ENCODE assay signal across 19 cellular contexts in genomic region chr7:107119376-107120100, GRCh38.
"Had no signal": no experiment of that assay in that cellular context is flagged by ENCODE, and none has a peak within 500 bp of the region (broad histone marks: within the 10 kb centered on the region; RNA-seq: fewer than 3 reads in every experiment).

No MANE protein-coding gene starts in this region.

- H3K4me1 ChIP-seq: prostate gland, upper lobe of right lung had no signal

- H3K27me3 ChIP-seq: testis, upper lobe of right lung had no signal

- H3K9me3 ChIP-seq: mucosa of descending colon, prostate gland, testis, upper lobe of right lung had no signal

- DNase-seq: activated CD8-positive, alpha-beta memory T cell treated with anti-CD3 and anti-CD28 coated beads, Interleukin-2, amount 50 U/mL, for 48 hours; activated CD8-positive, alpha-beta T cell treated with anti-CD3 and anti-CD28 coated beads, Interleukin-2, amount 10 ng/mL, durations not matched to agents 7 days and 5 days; activated naive CD4-positive, alpha-beta T cell; aorta; central memory CD4-positive, alpha-beta T cell; effector CD8-positive, alpha-beta T cell; hippocampal formation; left cardiac atrium; mammary epithelial cell; mucosa of descending colon; naive thymus-derived CD8-positive, alpha-beta T cell; occipital lobe; stimulated activated CD4-positive, alpha-beta T cell treated with anti-CD3 and anti-CD28 coated beads, Interleukin-15, amount 100 ng/mL, for 24 hours; stimulated activated CD4-positive, alpha-beta T cell treated with anti-CD3 and anti-CD28 coated beads, Interleukin-4, amount 100 ng/mL, for 24 hours; testis; upper lobe of right lung had no signal

- H3K27ac ChIP-seq: coronary artery, epithelial cell of prostate, prostate gland, upper lobe of right lung had no signal

- H3K36me3 ChIP-seq: prostate gland, upper lobe of right lung had no signal

- H3K4me3 ChIP-seq: coronary artery, mucosa of descending colon, prostate gland, testis, upper lobe of right lung had no signal
